Comparison of ENCODE assay signal across 15 cellular contexts in genomic region chr18:44696892-44697291, GRCh38. TPM values are rescaled to one million over a fixed set of nuclear protein-coding genes. Genes with fewer than 3 reads are reported as not detected.
A peak's percentile ranks its signal among the peaks of the same experiment; 100 is the strongest.
DNase-seq lines count a peak whose midpoint lies in the region; ATAC-seq and TF ChIP-seq lines count a peak whose summit lies in the region.
"Had no signal": no experiment of that assay in that cellular context is flagged by ENCODE, and none has a peak within 500 bp of the region (broad histone marks: within the 10 kb centered on the region; RNA-seq: fewer than 3 reads in every experiment).

No MANE protein-coding gene starts in this region.

- peak overlapping the region; percentile 44 for H3K27ac Mint-ChIP-seq in endothelial cell (ENCODE audit: unreplicated experiment)
- peak overlapping the region; percentile 21 for H3K27ac Mint-ChIP-seq in stimulated activated memory B cell treated with anti-CD40 and anti-IgM and Interleukin-4, amounts not matched to agents 10 μg/mL and 1 μg/mL and 100 μg/mL, for 72 hours
- H3K27ac Mint-ChIP-seq: stimulated activated effector memory CD8-positive, alpha-beta T cell treated with anti-CD3 and anti-CD28 coated beads, Interleukin-12 subunit alpha, Interleukin-12 subunit beta, amount 100 ng/mL, for 72 hours had no signal

- POLR2A ChIA-PET in HEK293 (lab: Yijun Ruan, JAX) = no interaction called here

- H3K4me1 ChIP-seq in HEK293 (ENCODE audit: control insufficient read depth, insufficient read depth, low read length) (peaks cover 14% of the 10 kb centered on the region), right lobe of liver (peaks cover 0 to 50% (median 16%) of the 10 kb centered on the region in 4 donors)

- ATAC-seq in right lobe of liver (peak; percentile 80 to 89 (median 84)), GM18861 (IDR thresholded peaks at IDR 0.05; ENCODE audit: unreplicated experiment) (no peak), GM18858 (IDR thresholded peaks at IDR 0.05; ENCODE audit: unreplicated experiment) (no peak)
- ATAC-seq in stimulated activated memory B cell treated with anti-CD40 and anti-IgM and Interleukin-4, amounts not matched to agents 10 μg/mL and 1 μg/mL and 100 μg/mL, for 72 hours = no peak
- ATAC-seq: stimulated activated effector memory CD8-positive, alpha-beta T cell treated with anti-CD3 and anti-CD28 coated beads, Interleukin-12 subunit alpha, Interleukin-12 subunit beta, amount 100 ng/mL, for 72 hours had no signal

- no peak overlapping the region for H3K4me3 Mint-ChIP-seq in endothelial cell (ENCODE audit: unreplicated experiment)
- H3K4me3 Mint-ChIP-seq in stimulated activated memory B cell treated with anti-CD40 and anti-IgM and Interleukin-4, amounts not matched to agents 10 μg/mL and 1 μg/mL and 100 μg/mL, for 72 hours = no peak overlapping the region
- H3K4me3 Mint-ChIP-seq: activated T-helper 1 cell treated with anti-CD3 and anti-CD28 coated beads, Interleukin-12 subunit alpha, Interleukin-12 subunit beta, Interleukin-2, Interleukin-4 antibody, amounts not matched to agents 30 ng/mL and 10 ng/mL and 1 ng/mL, durations not matched to agents 14 hours and 24 hours and 36 hours; stimulated activated effector memory CD8-positive, alpha-beta T cell treated with anti-CD3 and anti-CD28 coated beads, Interleukin-12 subunit alpha, Interleukin-12 subunit beta, amount 100 ng/mL, for 72 hours had no signal

- H3K4me1 Mint-ChIP-seq in endothelial cell (ENCODE audit: unreplicated experiment) = peaks cover 72% of the 10 kb centered on the region
- peaks cover 80% of the 10 kb centered on the region for H3K4me1 Mint-ChIP-seq in stimulated activated memory B cell treated with anti-CD40 and anti-IgM and Interleukin-4, amounts not matched to agents 10 μg/mL and 1 μg/mL and 100 μg/mL, for 72 hours

- WGBS in right lobe of liver (ENCODE audit: insufficient coverage, low coverage, low lambda C conversion rate, missing lambda C conversion rate) = 49% methylated on average over 9 of the region's 9 CpGs

- H3K27ac ChIP-seq in HEK293 (ENCODE audit: extremely low read depth, low read depth, low read length) (no peak overlapping the region), right lobe of liver (peak overlapping the region; percentile 56 to 78 (median 73))
- H3K27ac ChIP-seq: BLaER1, WERI-Rb-1 had no signal

- H3K9me3 ChIP-seq in HEK293 (ENCODE audit: control insufficient read depth, insufficient read depth, low read depth, low read length) (no peaks in the 10 kb centered on the region), right lobe of liver (no peaks in the 10 kb centered on the region)
- H3K9me3 ChIP-seq: BLaER1 had no signal

- no peaks in the 10 kb centered on the region for H3K9me3 Mint-ChIP-seq in endothelial cell (ENCODE audit: unreplicated experiment)
- no peaks in the 10 kb centered on the region for H3K9me3 Mint-ChIP-seq in stimulated activated memory B cell treated with anti-CD40 and anti-IgM and Interleukin-4, amounts not matched to agents 10 μg/mL and 1 μg/mL and 100 μg/mL, for 72 hours
- H3K9me3 Mint-ChIP-seq: activated T-helper 1 cell treated with anti-CD3 and anti-CD28 coated beads, Interleukin-12 subunit alpha, Interleukin-12 subunit beta, Interleukin-2, Interleukin-4 antibody, amounts not matched to agents 30 ng/mL and 10 ng/mL and 1 ng/mL, durations not matched to agents 14 hours and 24 hours and 36 hours; stimulated activated effector memory CD8-positive, alpha-beta T cell treated with anti-CD3 and anti-CD28 coated beads, Interleukin-12 subunit alpha, Interleukin-12 subunit beta, amount 100 ng/mL, for 72 hours had no signal

- H3K36me3 Mint-ChIP-seq in endothelial cell (ENCODE audit: low read depth, unreplicated experiment) = peaks cover 27% of the 10 kb centered on the region
- peaks cover 48% of the 10 kb centered on the region for H3K36me3 Mint-ChIP-seq in stimulated activated memory B cell treated with anti-CD40 and anti-IgM and Interleukin-4, amounts not matched to agents 10 μg/mL and 1 μg/mL and 100 μg/mL, for 72 hours

- TF ChIP-seq POLR2A in right lobe of liver (IDR thresholded peaks at IDR 0.05) = peak; percentile 65

- no peak overlapping the region for H3K4me3 ChIP-seq in HEK293 (ENCODE audit: low read depth, low read length)
- H3K4me3 ChIP-seq in right lobe of liver = peak overlapping the region; percentile 28 to 55 (median 52)
- H3K4me3 ChIP-seq: BLaER1 had no signal

- peaks cover 8% of the 10 kb centered on the region for H3K27me3 Mint-ChIP-seq in endothelial cell (ENCODE audit: unreplicated experiment)
- no peaks in the 10 kb centered on the region for H3K27me3 Mint-ChIP-seq in stimulated activated memory B cell treated with anti-CD40 and anti-IgM and Interleukin-4, amounts not matched to agents 10 μg/mL and 1 μg/mL and 100 μg/mL, for 72 hours

- no peaks in the 10 kb centered on the region for H3K36me3 ChIP-seq in HEK293 (ENCODE audit: control insufficient read depth in 2 of 2, insufficient read depth in 1 of 2, low read length in 2 of 2)
- H3K36me3 ChIP-seq in right lobe of liver = no peaks in the 10 kb centered on the region
- H3K36me3 ChIP-seq: BLaER1, WERI-Rb-1 had no signal

- no peaks in the 10 kb centered on the region for H3K27me3 ChIP-seq in right lobe of liver
- H3K27me3 ChIP-seq: BLaER1 had no signal

- no peak for TF ChIP-seq CTCF in HEK293 (tag by site-specific recombination; IDR thresholded peaks at IDR 0.05)
- no peak for TF ChIP-seq CTCF in endothelial cell (IDR thresholded peaks at IDR 0.05; ENCODE audit: unreplicated experiment)
- no peak for TF ChIP-seq CTCF in right lobe of liver (IDR thresholded peaks at IDR 0.05)

- intact Hi-C loops in right lobe of liver (cut with DNase I) = no loop called here

- DNase-seq in endothelial cell (ENCODE audit: low spot score) (no peak), right lobe of liver (peak; percentile 49 to 81 (median 80)), NCI-H146 (lab: John Stamatoyannopoulos, UW) (no peak)
- DNase-seq in NK-92 treated with Interleukin-12 subunit alpha and Interleukin-12 subunit beta, amount 100 ng/mL, for 24 hours (lab: John Stamatoyannopoulos, UW) = no peak
- DNase-seq: HCEC 1CT, NCI-H2227 treated with DMSO at 0.1 percent for 48 hours, SHP77, WERI-Rb-1 had no signal

- CTCF ChIA-PET in HEK293 (lab: Yijun Ruan, JAX) = no interaction called here

TF ChIP-seq in HEK293, 187 proteins besides CTCF, POLR2A, EP300 and RAD21:
- peak; percentile 66 for TF ChIP-seq EGR2 (tag by site-specific recombination; IDR thresholded peaks at IDR 0.05; ENCODE audit: low read depth)
- peak; percentile 71 for TF ChIP-seq ZFHX2 (tag by site-specific recombination; conservative IDR thresholded peaks at IDR 0.05)
- no peak for TF ChIP-seq ZNF132 (tag by site-specific recombination; IDR thresholded peaks at IDR 0.05; ENCODE audit: borderline replicate concordance)
- TF ChIP-seq ZNF114 (tag by site-specific recombination; IDR thresholded peaks at IDR 0.05) = no peak
- TF ChIP-seq ZBTB17 (tag by site-specific recombination; IDR thresholded peaks at IDR 0.05) = no peak
- TF ChIP-seq ZNF221 (tag by site-specific recombination; IDR thresholded peaks at IDR 0.05; ENCODE audit: borderline replicate concordance) = no peak
TF ChIP-seq in HEK293: peak in this region for 2.

RNA-seq across cellular contexts. Expression of gene SETBP1, which starts 16.2 kb away (rescaled TPM):
- total RNA-seq in endothelial cell (ENCODE audit: unreplicated experiment) = 131 TPM
- total RNA-seq in right lobe of liver = 10 to 100 TPM; 14.3 to 29.1 (median 16.6) TPM

Comparison
In these comparisons a context has a peak if more than half of its experiments do, and no peak if none do; other contexts are left out.
1. DNase-seq: peak in right lobe of liver (3 of 3); none in endothelial cell (single experiment), NK-92 treated with Interleukin-12 subunit alpha and Interleukin-12 subunit beta, amount 100 ng/mL, for 24 hours (single experiment) and NCI-H146 (single experiment).
2. ATAC-seq: peak in right lobe of liver (4 of 4); none in stimulated activated memory B cell treated with anti-CD40 and anti-IgM and Interleukin-4, amounts not matched to agents 10 μg/mL and 1 μg/mL and 100 μg/mL, for 72 hours (single experiment), GM18861 (single experiment) and GM18858 (single experiment).